Comparison of ENCODE assay signal across 9 cellular contexts in genomic region chr1:23576338-23577055, GRCh38. TPM values are rescaled to one million over a fixed set of nuclear protein-coding genes. Genes with fewer than 3 reads are reported as not detected.
DNase-seq lines count a peak whose midpoint lies in the region; ATAC-seq and TF ChIP-seq lines count a peak whose summit lies in the region.
"Had no signal": no experiment of that assay in that cellular context is flagged by ENCODE, and none has a peak within 500 bp of the region (broad histone marks: within the 10 kb centered on the region; RNA-seq: fewer than 3 reads in every experiment).

No MANE protein-coding gene starts in this region.

- peaks cover 72% of the 10 kb centered on the region for H3K4me1 Mint-ChIP-seq in stimulated activated memory B cell treated with anti-CD40 and anti-IgM and Interleukin-4, amounts not matched to agents 10 μg/mL and 1 μg/mL and 100 μg/mL, for 72 hours

- no peaks in the 10 kb centered on the region for H4K20me1 ChIP-seq in SU-DHL-6 (ENCODE audit: low read depth, low read length)

- H3K4me3 Mint-ChIP-seq in stimulated activated memory B cell treated with anti-CD40 and anti-IgM and Interleukin-4, amounts not matched to agents 10 μg/mL and 1 μg/mL and 100 μg/mL, for 72 hours = peak overlapping the region; percentile 80

- H3K27me3 ChIP-seq in SU-DHL-6 (ENCODE audit: low read length) = no peaks in the 10 kb centered on the region

- no peak for ATAC-seq in stimulated activated memory B cell treated with anti-CD40 and anti-IgM and Interleukin-4, amounts not matched to agents 10 μg/mL and 1 μg/mL and 100 μg/mL, for 72 hours
- ATAC-seq in GM18505 (IDR thresholded peaks at IDR 0.05; ENCODE audit: unreplicated experiment) = no peak
- ATAC-seq: left lobe of liver had no signal

- H3K9ac ChIP-seq in SU-DHL-6 (ENCODE audit: low read length) = peak overlapping the region; percentile 33

- no peaks in the 10 kb centered on the region for H3K9me3 ChIP-seq in SU-DHL-6 (ENCODE audit: insufficient read depth, low read length)

- H2AFZ ChIP-seq in SU-DHL-6 (ENCODE audit: low read depth, low read length, severe bottlenecking) = no peak overlapping the region

- peaks cover 3% of the 10 kb centered on the region for H3K9me3 Mint-ChIP-seq in stimulated activated memory B cell treated with anti-CD40 and anti-IgM and Interleukin-4, amounts not matched to agents 10 μg/mL and 1 μg/mL and 100 μg/mL, for 72 hours

- H3K27me3 Mint-ChIP-seq in stimulated activated memory B cell treated with anti-CD40 and anti-IgM and Interleukin-4, amounts not matched to agents 10 μg/mL and 1 μg/mL and 100 μg/mL, for 72 hours = no peaks in the 10 kb centered on the region

- peak overlapping the region; percentile 55 for H3K4me2 ChIP-seq in SU-DHL-6 (ENCODE audit: low read depth, low read length, poor library complexity, severe bottlenecking)

- H3K4me3 ChIP-seq in GM12875 (ENCODE audit: low read depth, low read length) = peak overlapping the region; percentile 48
- H3K4me3 ChIP-seq in SU-DHL-6 (ENCODE audit: insufficient read depth, low read length, poor library complexity, severe bottlenecking) = peak overlapping the region; percentile 27
- H3K4me3 ChIP-seq in fibroblast of villous mesenchyme (ENCODE audit: low read depth, low read length) = peak overlapping the region; percentile 13

- peak overlapping the region; percentile 90 for H3K27ac Mint-ChIP-seq in stimulated activated memory B cell treated with anti-CD40 and anti-IgM and Interleukin-4, amounts not matched to agents 10 μg/mL and 1 μg/mL and 100 μg/mL, for 72 hours

- no peaks in the 10 kb centered on the region for H3K79me2 ChIP-seq in SU-DHL-6 (ENCODE audit: insufficient read depth, low read length)

- no peaks in the 10 kb centered on the region for H3K36me3 ChIP-seq in SU-DHL-6 (ENCODE audit: low read length)

- DNase-seq in fibroblast of villous mesenchyme (ENCODE audit: low read depth) = no peak
- DNase-seq in midbrain (lab: John Stamatoyannopoulos, UW) = no peak
- DNase-seq in DMS153 (lab: John Stamatoyannopoulos, UW) = no peak
- no peak for DNase-seq in cerebellar cortex (ENCODE audit: low spot score)

- peaks cover 7% of the 10 kb centered on the region for H3F3A ChIP-seq in SU-DHL-6 (ENCODE audit: insufficient read depth)

- no peak for TF ChIP-seq CTCF in GM12875 (IDR thresholded peaks at IDR 0.05; ENCODE audit: borderline replicate concordance, insufficient read depth, low read depth, low read length)
- no peak for TF ChIP-seq CTCF in SU-DHL-6 (IDR thresholded peaks at IDR 0.05; ENCODE audit: insufficient read depth, low read length, poor library complexity, severe bottlenecking)
- TF ChIP-seq CTCF in fibroblast of villous mesenchyme (IDR thresholded peaks at IDR 0.05; ENCODE audit: insufficient read depth, low read depth, low read length) = no peak

- H3K9me2 ChIP-seq in SU-DHL-6 (replicated peaks; ENCODE audit: insufficient read depth, low read length) = no peaks in the 10 kb centered on the region

- no peak for TF ChIP-seq POLR2A in GM18505 (IDR thresholded peaks at IDR 0.05; ENCODE audit: borderline replicate concordance, extremely low read depth, insufficient read depth, insufficient read length)

- no peaks in the 10 kb centered on the region for H3K36me3 Mint-ChIP-seq in stimulated activated memory B cell treated with anti-CD40 and anti-IgM and Interleukin-4, amounts not matched to agents 10 μg/mL and 1 μg/mL and 100 μg/mL, for 72 hours

- peak overlapping the region; percentile 64 for H3K27ac ChIP-seq in SU-DHL-6 (ENCODE audit: low read depth, low read length)

RNA-seq across cellular contexts. Expression of gene ID3, which starts 17.2 kb away (rescaled TPM):
- 32.4 and 86.3 TPM in 2 replicates for total RNA-seq in fibroblast of villous mesenchyme

RNA-seq across cellular contexts. Expression of gene E2F2, which starts 45.5 kb away (rescaled TPM):
- total RNA-seq in fibroblast of villous mesenchyme = 2.2 and 2.9 TPM in 2 replicates
